Comparison of ENCODE assay signal across 8 cellular contexts in genomic region chr2:84969511-84970265, GRCh38. TPM values are rescaled to one million over a fixed set of nuclear protein-coding genes. Genes with fewer than 3 reads are reported as not detected.
DNase-seq lines count a peak whose midpoint lies in the region; ATAC-seq and TF ChIP-seq lines count a peak whose summit lies in the region.

No MANE protein-coding gene starts in this region.

- no peaks in the 10 kb centered on the region for H3K27me3 Mint-ChIP-seq in mesothelial cell of epicardium (ENCODE audit: low read depth)

- H3K9me3 ChIP-seq in colonic mucosa (no peaks in the 10 kb centered on the region), uterus (no peaks in the 10 kb centered on the region)

- peak overlapping the region; percentile 99 for H3K27ac Mint-ChIP-seq in mesothelial cell of epicardium

- H3K36me3 ChIP-seq in colonic mucosa (no peaks in the 10 kb centered on the region), uterus (no peaks in the 10 kb centered on the region)

- H3K27me3 ChIP-seq in colonic mucosa (no peaks in the 10 kb centered on the region), uterus (no peaks in the 10 kb centered on the region)

- ATAC-seq in SK-N-SH treated with all-trans-retinoic acid at 6 μM for 48 hours (peak; percentile 22; the same call in 1 of the 3 replicates), omental fat pad (ENCODE audit: low FRiP score) (no peak)

- H3K4me3 ChIP-seq in colonic mucosa, result peak overlapping the region; percentile 78
- peak overlapping the region; percentile 78 to 88 for H3K4me3 ChIP-seq in uterus

- peaks cover 14% of the 10 kb centered on the region for H3K36me3 Mint-ChIP-seq in mesothelial cell of epicardium

- H3K9me3 Mint-ChIP-seq in mesothelial cell of epicardium, result no peaks in the 10 kb centered on the region

- peak overlapping the region; percentile 97 to 99 for H3K9ac ChIP-seq in colonic mucosa (ENCODE audit: low read depth in 2 of 2, low read length in 2 of 2)

- no peak for TF ChIP-seq POLR2A in uterus (IDR thresholded peaks at IDR 0.05)

- peak overlapping the region; percentile 99 for H3K27ac ChIP-seq in colonic mucosa
- H3K27ac ChIP-seq in uterus, result peak overlapping the region; percentile 93 to 94

- H3K4me3 Mint-ChIP-seq in mesothelial cell of epicardium, result peak overlapping the region; percentile 84

- intact Hi-C loops in colonic mucosa (cut with DNase I) (no loop called here), uterus (cut with DNase I; ENCODE audit: low total_unique reads) (no loop called here)

- DNase-seq in stimulated activated CD4-positive, alpha-beta T cell treated with anti-CD3 and anti-CD28 coated beads, Interleukin-15, amount 100 ng/mL, for 24 hours, result peak; percentile 39
- DNase-seq in stimulated activated CD4-positive, alpha-beta T cell treated with anti-CD3 and anti-CD28 coated beads, Interleukin-4, amount 100 ng/mL, for 1 hour, result no peak
- DNase-seq in colonic mucosa (peak; percentile 43), mesothelial cell of epicardium (ENCODE audit: low spot score in 2 of 2, unreplicated experiment in 2 of 2) (no peak), uterus (no peak), NCI-H446 treated with DMSO at 0.1 percent for 48 hours (lab: John Stamatoyannopoulos, UW) (no peak), omental fat pad (ENCODE audit: low spot score) (no peak)

- TF ChIP-seq CTCF in colonic mucosa (IDR thresholded peaks at IDR 0.05), result no peak
- no peak for TF ChIP-seq CTCF in mesothelial cell of epicardium (IDR thresholded peaks at IDR 0.05; ENCODE audit: unreplicated experiment)
- no peak for TF ChIP-seq CTCF in uterus (IDR thresholded peaks at IDR 0.05)
- TF ChIP-seq CTCF in omental fat pad (IDR thresholded peaks at IDR 0.05), result no peak

- H3K4me1 Mint-ChIP-seq in mesothelial cell of epicardium, result peaks cover 35% of the 10 kb centered on the region

- H3K4me1 ChIP-seq in colonic mucosa (peaks cover 5% of the 10 kb centered on the region), uterus (peaks cover 0 to 8% of the 10 kb centered on the region in 2 donors)

TF ChIP-seq in SK-N-SH treated with all-trans-retinoic acid at 6 μM for 48 hours, 23 proteins besides CTCF, POLR2A, EP300 and RAD21:
- TF ChIP-seq ZNF70 (CRISPR knock-in tag; IDR thresholded peaks at IDR 0.05), result peak; percentile 98
- TF ChIP-seq PPARA (CRISPR knock-in tag; IDR thresholded peaks at IDR 0.05; ENCODE audit: borderline replicate concordance), result no peak

RNA-seq across cellular contexts. Expression of gene KCMF1, which starts 1.3 kb away (rescaled TPM):
- total RNA-seq in colonic mucosa (100 to 1,000 TPM in 1 of 2 donors, 10 to 100 TPM in 1; 96.2 to 118 TPM), mesothelial cell of epicardium (62.2 to 63.9 TPM (median 63.5 TPM) in 3 replicates), uterus (10 to 100 TPM in 3 of 4 donors, 1 to 10 TPM in 1; 6.9 to 58.3 (median 35.9) TPM), omental fat pad (10 to 100 TPM; 52.0 to 75.2 (median 63.5) TPM)

Comparison
In these comparisons a context has a peak if more than half of its experiments do, and no peak if none do; other contexts are left out.
1. DNase-seq: peak in stimulated activated CD4-positive, alpha-beta T cell treated with anti-CD3 and anti-CD28 coated beads, Interleukin-15, amount 100 ng/mL, for 24 hours (single experiment) and colonic mucosa (single experiment); none in stimulated activated CD4-positive, alpha-beta T cell treated with anti-CD3 and anti-CD28 coated beads, Interleukin-4, amount 100 ng/mL, for 1 hour (single experiment), mesothelial cell of epicardium (0 of 2), uterus (0 of 2), NCI-H446 treated with DMSO at 0.1 percent for 48 hours (single experiment) and omental fat pad (single experiment).